In the genomic region with DNA sequence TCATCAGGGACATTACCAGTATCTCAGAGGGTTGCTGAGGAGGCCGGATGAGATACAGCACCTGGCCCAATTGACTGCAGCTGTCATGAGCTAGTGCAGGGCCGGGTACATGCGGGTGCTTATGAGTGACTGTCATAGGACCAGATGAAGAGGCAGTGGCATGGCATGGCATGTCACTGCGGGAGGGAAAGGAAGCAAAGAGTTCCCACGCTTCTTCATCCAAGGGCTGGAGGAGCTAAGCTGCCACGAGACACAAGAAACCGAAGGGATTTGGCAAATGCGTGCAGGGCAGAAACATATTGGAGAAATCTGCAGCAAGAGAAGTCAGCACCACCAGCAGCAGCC, we compare ENCODE assay signal across 1 cellular context.
TF ChIP-seq lines count a peak whose summit lies in the region.

No MANE protein-coding gene starts in this region.

TF ChIP-seq in H1, 55 proteins besides CTCF, POLR2A, EP300 and RAD21:
- TF ChIP-seq CHD1 (IDR thresholded peaks at IDR 0.05; ENCODE audit: low read depth, low read length): no peak
